1 cellular context compared by ENCODE assay signal in genomic region chr1:207017615-207018559, GRCh38.
TF ChIP-seq lines count a peak whose summit lies in the region.

No MANE protein-coding gene starts in this region.

TF ChIP-seq in K562, 482 proteins besides CTCF, POLR2A, EP300 and RAD21 (continued from another document and continues in another):
- TF ChIP-seq ZNF830 (CRISPR knock-in tag; IDR thresholded peaks at IDR 0.05) (no peak), SREBF1 (IDR thresholded peaks at IDR 0.05; ENCODE audit: borderline replicate concordance, low read depth, low read length) (no peak), ZNF398 (CRISPR knock-in tag; IDR thresholded peaks at IDR 0.05) (no peak), ZSCAN32 (CRISPR knock-in tag; IDR thresholded peaks at IDR 0.05) (no peak), MTA3 (IDR thresholded peaks at IDR 0.05; ENCODE audit: borderline replicate concordance) (peak; percentile 52; the same call in 1 of the 2 replicates), ZKSCAN8 (CRISPR knock-in tag; IDR thresholded peaks at IDR 0.05) (peak; percentile 46; the same call in 1 of the 2 replicates), HMGN3 (IDR thresholded peaks at IDR 0.05; ENCODE audit: borderline replicate concordance, extremely low read depth, insufficient read length, low read depth, low read length) (peak; percentile 87), NR0B1 (IDR thresholded peaks at IDR 0.05; ENCODE audit: partially characterized antibody) (no peak), MYC (IDR thresholded peaks at IDR 0.05; ENCODE audit: low read depth, low read length) (peak; percentile 18; the same call in 1 of the 2 replicates), MYC (CRISPR knock-in tag; IDR thresholded peaks at IDR 0.05; ENCODE audit: borderline replicate concordance, low read depth) (no peak), CHD4 (IDR thresholded peaks at IDR 0.05; ENCODE audit: insufficient read depth, insufficient replicate concordance, low read depth, low read length, poor library complexity, severe bottlenecking) (no peak), SMARCA5 (IDR thresholded peaks at IDR 0.05) (no peak), CCNT2 (IDR thresholded peaks at IDR 0.05; ENCODE audit: borderline replicate concordance, extremely low read depth, insufficient read length, low read depth, low read length) (peak; percentile 92), ADNP (tag; IDR thresholded peaks at IDR 0.05) (no peak), NFE2 (IDR thresholded peaks at IDR 0.05; ENCODE audit: low read depth) (peak; percentile 81), PURB (CRISPR knock-in tag; IDR thresholded peaks at IDR 0.05; ENCODE audit: low read depth) (no peak), SIN3A (IDR thresholded peaks at IDR 0.05; ENCODE audit: borderline replicate concordance in 2 of 2, control insufficient read depth in 1 of 2, low read depth in 2 of 2, low read length in 2 of 2) (no peak; a peak in 1 of 4 replicates), NCOA1 (IDR thresholded peaks at IDR 0.05; ENCODE audit: low read depth) (peak; percentile 80; the same call in 1 of the 2 replicates), TAF9B (IDR thresholded peaks at IDR 0.05; ENCODE audit: partially characterized antibody) (peak; percentile 39), ZNF224 (CRISPR knock-in tag; IDR thresholded peaks at IDR 0.05) (no peak), GTF2E2 (tag; IDR thresholded peaks at IDR 0.05) (no peak), KDM5B (IDR thresholded peaks at IDR 0.05; ENCODE audit: insufficient replicate concordance, low read depth, low read length) (no peak), KAT2B (IDR thresholded peaks at IDR 0.05; ENCODE audit: low read depth, low read length) (no peak), STAT5A (IDR thresholded peaks at IDR 0.05; ENCODE audit: borderline replicate concordance, low read length) (peak; percentile 93), ZNF124 (CRISPR knock-in tag; IDR thresholded peaks at IDR 0.05) (no peak), TGIF2 (CRISPR knock-in tag; IDR thresholded peaks at IDR 0.05) (no peak), ZNF785 (CRISPR knock-in tag; IDR thresholded peaks at IDR 0.05) (no peak), ZNF274 (IDR thresholded peaks at IDR 0.05; ENCODE audit: borderline replicate concordance, low read depth, low read length) (no peak), RBFOX2 (IDR thresholded peaks at IDR 0.05; ENCODE audit: low read depth, low read length) (no peak), NR4A1 (CRISPR knock-in tag; IDR thresholded peaks at IDR 0.05) (no peak), NR4A1 (tag; IDR thresholded peaks at IDR 0.05) (0 out of 2 replicates have a peak, but pooled peaks have one; percentile 34), C11orf30 (IDR thresholded peaks at IDR 0.05; ENCODE audit: low read depth) (peak; percentile 45; the same call in 1 of the 2 replicates), ZBTB11 (CRISPR knock-in tag; IDR thresholded peaks at IDR 0.05) (peak in 1 of 3 experiments; percentile 67; a peak in 1 of 6 replicates), ZBTB40 (IDR thresholded peaks at IDR 0.05) (no peak), ZBTB40 (CRISPR knock-in tag; IDR thresholded peaks at IDR 0.05) (no peak), NFE2L1 (tag; IDR thresholded peaks at IDR 0.05; ENCODE audit: borderline replicate concordance, low read depth) (no peak), ZNF175 (CRISPR knock-in tag; IDR thresholded peaks at IDR 0.05; ENCODE audit: low read depth) (no peak), HOMEZ (CRISPR knock-in tag; IDR thresholded peaks at IDR 0.05) (no peak), ZNF740 (CRISPR knock-in tag; IDR thresholded peaks at IDR 0.05) (no peak), ZNF740 (tag; IDR thresholded peaks at IDR 0.05) (no peak), RNF219 (CRISPR knock-in tag; IDR thresholded peaks at IDR 0.05) (no peak), ZNF431 (CRISPR knock-in tag; IDR thresholded peaks at IDR 0.05) (no peak)
